14 cellular contexts compared by ENCODE assay signal in genomic region chrX:46589977-46590723, GRCh38. TPM values are rescaled to one million over a fixed set of nuclear protein-coding genes. Genes with fewer than 3 reads are reported as not detected.
DNase-seq lines count a peak whose midpoint lies in the region; ATAC-seq, FAIRE-seq and TF ChIP-seq lines count a peak whose summit lies in the region.
"Had no signal": no experiment of that assay in that cellular context is flagged by ENCODE, and none has a peak within 500 bp of the region (broad histone marks: within the 10 kb centered on the region; RNA-seq: fewer than 3 reads in every experiment).

No MANE protein-coding gene starts in this region.

- H3K9ac ChIP-seq in GM12878 (ENCODE audit: control insufficient read depth, insufficient read depth, low read length): no peak overlapping the region

- no peaks in the 10 kb centered on the region for H3K27me3 Mint-ChIP-seq in GM23338 (ENCODE audit: insufficient read depth, low read depth, poor library complexity)

- H3K36me3 ChIP-seq in GM23338 (ENCODE audit: insufficient read depth): no peaks in the 10 kb centered on the region
- no peaks in the 10 kb centered on the region; a peak in 1 of 4 replicates for H3K36me3 ChIP-seq in GM12878 (ENCODE audit: control insufficient read depth in 2 of 2, insufficient read depth in 2 of 2, low read length in 1 of 2)
- no peaks in the 10 kb centered on the region for H3K36me3 ChIP-seq in adrenal gland (replicated peaks in 1 of 2)
- H3K36me3 ChIP-seq in aorta (ENCODE audit: control insufficient read depth in 1 of 2, insufficient read depth in 2 of 2, low read length in 1 of 2): no peaks in the 10 kb centered on the region

- H3K9me3 Mint-ChIP-seq in GM23338: no peaks in the 10 kb centered on the region
- H3K9me3 Mint-ChIP-seq in stimulated activated effector memory CD8-positive, alpha-beta T cell treated with anti-CD3 and anti-CD28 coated beads, Interleukin-12 subunit alpha, Interleukin-12 subunit beta, amount 100 ng/mL, for 72 hours: no peaks in the 10 kb centered on the region
- H3K9me3 Mint-ChIP-seq: natural killer cell had no signal

- in situ Hi-C loops in GM12878 (cut with MboI): no loop called here

- H3K4me3 Mint-ChIP-seq in GM23338: no peak overlapping the region
- H3K4me3 Mint-ChIP-seq in stimulated activated effector memory CD8-positive, alpha-beta T cell treated with anti-CD3 and anti-CD28 coated beads, Interleukin-12 subunit alpha, Interleukin-12 subunit beta, amount 100 ng/mL, for 72 hours: no peak overlapping the region
- H3K4me3 Mint-ChIP-seq: H9, natural killer cell had no signal

- BruUV-seq in GM12878 (replicated peaks; lab: Mats Ljungman, UMichigan): no TSS peak

- H3K27ac ChIP-seq in GM23338 (ENCODE audit: low read depth): no peak overlapping the region
- H3K27ac ChIP-seq in GM12878 (ENCODE audit: control insufficient read depth, insufficient read depth): no peak overlapping the region
- no peak overlapping the region for H3K27ac ChIP-seq in adrenal gland
- no peak overlapping the region for H3K27ac ChIP-seq in aorta (ENCODE audit: low read depth in 1 of 2, low read length in 2 of 2)
- H3K27ac ChIP-seq: skin epidermis had no signal

- DNase-seq in AG09309 (ENCODE audit: low read depth) (peak; percentile 57), GM23338 (ENCODE audit: low spot score) (no peak), GM12878 (ENCODE audit: low read depth, low spot score) (no peak), iris pigment epithelial cell (ENCODE audit: low read depth) (peak; percentile 49), adrenal gland (no peak), NCI-H187 treated with DMSO at 0.1 percent for 48 hours (lab: John Stamatoyannopoulos, UW) (no peak), aorta (no peak)
- no peak for DNase-seq in stimulated activated effector memory CD8-positive, alpha-beta T cell treated with anti-CD3 and anti-CD28 coated beads, Interleukin-12 subunit alpha, Interleukin-12 subunit beta, amount 100 ng/mL, for 72 hours (ENCODE audit: low spot score in 2 of 2)
- DNase-seq: H9, natural killer cell, T-helper 9 cell had no signal

- intact Hi-C loops in GM12878 (cut with micrococcal nuclease; ENCODE audit: unreplicated experiment): no loop called here
- intact Hi-C loops in adrenal gland (cut with DNase I): no loop called here
- intact Hi-C loops in aorta (cut with DNase I): no loop called here

- H2AFZ ChIP-seq in GM23338 (no peak overlapping the region), GM12878 (ENCODE audit: control insufficient read depth, low read depth, low read length) (no peak overlapping the region)

- H3K4me3 ChIP-seq in AG09309 (ENCODE audit: control insufficient read depth, low read depth, low read length) (no peak overlapping the region), GM23338 (no peak overlapping the region), GM12878 (no peak overlapping the region), adrenal gland (no peak overlapping the region), aorta (ENCODE audit: low read length in 2 of 2) (no peak overlapping the region)
- H3K4me3 ChIP-seq: K562, skin epidermis had no signal

- TF ChIP-seq CTCF in AG09309 (IDR thresholded peaks at IDR 0.05; ENCODE audit: control insufficient read depth, insufficient read depth, low read depth, low read length, missing control alignments) (no peak), GM23338 (conservative IDR thresholded peaks at IDR 0.05; ENCODE audit: low read depth in 2 of 2) (no peak), GM12878 (IDR thresholded peaks at IDR 0.05 in 2 of 3, conservative IDR thresholded peaks at IDR 0.05 in 1 of 3; ENCODE audit: control insufficient read depth in 2 of 3, extremely low read depth in 1 of 3, insufficient read depth in 1 of 3, low read depth in 3 of 3, low read length in 3 of 3) (no peak), adrenal gland (IDR thresholded peaks at IDR 0.05) (no peak)

- no peak for TF ChIP-seq EP300 in GM12878 (IDR thresholded peaks at IDR 0.05; ENCODE audit: borderline replicate concordance in 1 of 2, control insufficient read depth in 1 of 2, low read depth in 2 of 2, low read length in 2 of 2)

- H3K36me3 Mint-ChIP-seq in GM23338 (ENCODE audit: low read depth): peaks cover 3% of the 10 kb centered on the region; the same call in 1 of the 3 replicates
- H3K36me3 Mint-ChIP-seq in stimulated activated effector memory CD8-positive, alpha-beta T cell treated with anti-CD3 and anti-CD28 coated beads, Interleukin-12 subunit alpha, Interleukin-12 subunit beta, amount 100 ng/mL, for 72 hours: peaks cover 4% of the 10 kb centered on the region
- H3K36me3 Mint-ChIP-seq: natural killer cell had no signal

- TF ChIP-seq RAD21 in GM12878 (IDR thresholded peaks at IDR 0.05; ENCODE audit: insufficient read depth, low read depth, low read length): no peak

- H3K79me2 ChIP-seq in GM23338 (replicated peaks; ENCODE audit: insufficient read depth) (peaks cover 62% of the 10 kb centered on the region), GM12878 (ENCODE audit: control insufficient read depth, insufficient read depth, low read length) (peaks cover 10% of the 10 kb centered on the region)

- peaks cover 27% of the 10 kb centered on the region for H3K4me1 ChIP-seq in GM23338 (ENCODE audit: insufficient read depth)
- peaks cover 21% of the 10 kb centered on the region for H3K4me1 ChIP-seq in GM12878 (ENCODE audit: control insufficient read depth, insufficient read depth, low read length)
- no peaks in the 10 kb centered on the region for H3K4me1 ChIP-seq in adrenal gland (replicated peaks in 1 of 2)
- no peaks in the 10 kb centered on the region for H3K4me1 ChIP-seq in aorta (ENCODE audit: control insufficient read depth in 1 of 2, insufficient read depth in 2 of 2, low read length in 2 of 2)

- H3K4me1 Mint-ChIP-seq in GM23338: peaks cover 45% of the 10 kb centered on the region
- H3K4me1 Mint-ChIP-seq in stimulated activated effector memory CD8-positive, alpha-beta T cell treated with anti-CD3 and anti-CD28 coated beads, Interleukin-12 subunit alpha, Interleukin-12 subunit beta, amount 100 ng/mL, for 72 hours: peaks cover 15% of the 10 kb centered on the region

- H4K20me1 ChIP-seq in GM23338 (replicated peaks; ENCODE audit: insufficient read depth): no peaks in the 10 kb centered on the region
- H4K20me1 ChIP-seq in GM12878 (ENCODE audit: control insufficient read depth, insufficient read depth): no peaks in the 10 kb centered on the region

- RAD21 ChIA-PET in GM12878 (lab: Charles Lee; ENCODE audit: unreplicated experiment): interaction anchor here (0.6 to 2.2 kb wide), 3 partner anchors 17 to 36 kb away, joined by 4 to 7 read pairs (median 5); no protein-coding TSS in a partner anchor

- no peaks in the 10 kb centered on the region for H3K27me3 ChIP-seq in GM23338 (ENCODE audit: insufficient read depth)
- no peaks in the 10 kb centered on the region for H3K27me3 ChIP-seq in GM12878 (replicated peaks in 1 of 2; ENCODE audit: control insufficient read depth in 2 of 2, insufficient read depth in 2 of 2, low read length in 1 of 2)
- peaks cover 3% of the 10 kb centered on the region for H3K27me3 ChIP-seq in adrenal gland
- peaks cover 0 to 3% of the 10 kb centered on the region in 2 donors for H3K27me3 ChIP-seq in aorta (ENCODE audit: control insufficient read depth in 1 of 2, insufficient read depth in 2 of 2, low read length in 1 of 2)

- POLR2A ChIA-PET in GM12878 (lab: Charles Lee): interaction anchor here (0.6 to 1.4 kb wide), 5 partner anchors 9 to 241 kb away, joined by 3 to 6 read pairs (median 3); no protein-coding TSS in a partner anchor

- no peak overlapping the region for H3K27ac Mint-ChIP-seq in GM23338
- no peak overlapping the region for H3K27ac Mint-ChIP-seq in stimulated activated effector memory CD8-positive, alpha-beta T cell treated with anti-CD3 and anti-CD28 coated beads, Interleukin-12 subunit alpha, Interleukin-12 subunit beta, amount 100 ng/mL, for 72 hours
- H3K27ac Mint-ChIP-seq: H9, natural killer cell had no signal

- CTCF ChIA-PET in GM12878 (lab: Yijun Ruan, JAX): interaction anchor here (0.6 to 1.6 kb wide), 11 partner anchors 10 to 1262 kb away, joined by 3 to 7 read pairs (median 3); no protein-coding TSS in a partner anchor

- no peaks in the 10 kb centered on the region for H3K9me2 ChIP-seq in GM23338 (ENCODE audit: insufficient read depth)

- TF ChIP-seq POLR2A in GM12878 (IDR thresholded peaks at IDR 0.05; ENCODE audit: low read depth, low read length) (no peak), adrenal gland (IDR thresholded peaks at IDR 0.05) (no peak)

- H3K9me3 ChIP-seq in GM12878 (replicated peaks; ENCODE audit: control insufficient read depth, insufficient read depth, low read length) (no peaks in the 10 kb centered on the region; the same call in 2 of the 3 replicates), adrenal gland (replicated peaks in 1 of 3) (no peaks in the 10 kb centered on the region), aorta (ENCODE audit: control insufficient read depth, low read length) (no peaks in the 10 kb centered on the region)

- 86% methylated on average over 7 of the region's 7 CpGs for WGBS in GM12878 (ENCODE audit: insufficient coverage, insufficient replicate concordance, low lambda C conversion rate, missing lambda C conversion rate)
- WGBS in adrenal gland, 4 donors: 72 to 80% (median 77%) methylated on average over 7 of the region's 7 CpGs
- 75 to 76% methylated on average over 7 of the region's 7 CpGs for WGBS in aorta, 2 donors

- SMC1A ChIA-PET in GM12878 (lab: Charles Lee; ENCODE audit: uncharacterized antibody, unreplicated experiment): interaction anchor here (0.6 to 3.7 kb wide), 7 partner anchors 9 to 236 kb away, joined by 3 to 17 read pairs (median 4); no protein-coding TSS in a partner anchor

- no peaks in the 10 kb centered on the region for H3F3A ChIP-seq in GM23338 (replicated peaks; ENCODE audit: low read depth)

- no peak for FAIRE-seq in GM12878 (lab: Jason Lieb, UNC)
- FAIRE-seq: endometrium, K562 had no signal

- H3K4me2 ChIP-seq in GM23338 (0 out of 2 replicates have a peak overlapping the region, but pooled peaks have one; percentile 26), GM12878 (ENCODE audit: control insufficient read depth, insufficient read depth) (no peak overlapping the region)

- no peak for ATAC-seq in GM23338
- 0 out of 3 replicates have a peak, but pooled peaks have one; percentile 14 for ATAC-seq in GM12878
- no peak for ATAC-seq in stimulated activated effector memory CD8-positive, alpha-beta T cell treated with anti-CD3 and anti-CD28 coated beads, Interleukin-12 subunit alpha, Interleukin-12 subunit beta, amount 100 ng/mL, for 72 hours
- no peak for ATAC-seq in aorta (ENCODE audit: low FRiP score)
- ATAC-seq: K562, natural killer cell had no signal

RNA-seq across cellular contexts. Expression of gene CHST7, which starts 16.6 kb away (rescaled TPM):
- total RNA-seq in GM23338 (2014; rRNA removed; shearing (Covaris generic)): 23.9 and 27.2 TPM in 2 replicates
- 7.6 and 8.7 TPM in 2 replicates for polyA plus RNA-seq in GM23338 (2016; fragmentation: Nextera tagmentation; extraction: Ambion mirVana)
- total RNA-seq in GM12878 (2013; cell fraction: nucleolus; rRNA removed): 19.0 and 21.7 TPM in 2 replicates
- 10.7 and 11.0 TPM in 2 replicates for total RNA-seq in GM12878 (2014; rRNA removed)
- total RNA-seq in GM12878 (2014; rRNA removed; fragmentation: Illumina TruSeq; extraction: Trizol): 1.8 and 2.0 TPM in 2 replicates
- 8.9 and 9.3 TPM in 2 replicates for total RNA-seq in GM12878 (2021)
- polyA plus RNA-seq in GM12878 (2011; ENCODE audit: low read depth): 1.9 TPM
- polyA plus RNA-seq in GM12878 (2011; rRNA removed): 3.7 and 4.5 TPM in 2 replicates
- 4.4 and 9.0 TPM in 2 replicates for polyA plus RNA-seq in GM12878 (2011; cell fraction: cytosol; rRNA removed)
- polyA plus RNA-seq in GM12878 (2011; cell fraction: nucleus; rRNA removed): 4.8 and 7.7 TPM in 2 replicates
- 6.1 and 7.9 TPM in 2 replicates for polyA plus RNA-seq in GM12878 (2012)
- polyA plus RNA-seq in GM12878 (2014; fragmentation: Illumina TruSeq; extraction: Trizol): 0.89 and 1.3 TPM in 2 replicates
- 1 to 10 TPM in 1 of 2 experiments, under 1 TPM in 1; 0.58 to 1.7 TPM for polyA plus RNA-seq in GM12878 (2014; fragmentation: Nextera tagmentation; extraction: Ambion mirVana)
- 6.3 and 9.3 TPM in 2 replicates for polyA plus RNA-seq in GM12878 (2014; rRNA removed)
- 1 to 10 TPM; 7.4 to 8.9 TPM for polyA plus RNA-seq in GM12878 (2016; fragmentation: Nextera tagmentation; extraction: Ambion mirVana)
- polyA minus RNA-seq in GM12878 (2011; rRNA and poly(A)+ RNA removed): 3.3 and 3.4 TPM in 2 replicates
- polyA minus RNA-seq in GM12878 (2011; cell fraction: cytosol; rRNA and poly(A)+ RNA removed): 4.3 and 5.1 TPM in 2 replicates
- 8.1 and 15.2 TPM in 2 replicates for polyA minus RNA-seq in GM12878 (2011; cell fraction: nucleus; rRNA and poly(A)+ RNA removed)
- total RNA-seq in adrenal gland: 10 to 100 TPM in 4 of 8 donors, 1 to 10 TPM in 4; 4.1 to 24.1 (median 10.2) TPM
- polyA plus RNA-seq in adrenal gland: 1 to 10 TPM; 1.8 to 2.8 (median 2.2) TPM
- total RNA-seq in aorta: 1 to 10 TPM; 5.2 to 8.5 TPM
- 1 to 10 TPM; 1.0 to 9.4 TPM for polyA plus RNA-seq in aorta

RNA-seq across cellular contexts. Expression of gene ZNF674, which starts 44.9 kb away (rescaled TPM):
- 5.5 and 5.8 TPM in 2 replicates for total RNA-seq in GM23338 (2014; rRNA removed; shearing (Covaris generic))
- 2.6 and 3.0 TPM in 2 replicates for polyA plus RNA-seq in GM23338 (2016; fragmentation: Nextera tagmentation; extraction: Ambion mirVana)
- total RNA-seq in GM12878 (2013; cell fraction: nucleolus; rRNA removed): 10.0 and 12.3 TPM in 2 replicates
- total RNA-seq in GM12878 (2014; rRNA removed): 1.8 and 2.1 TPM in 2 replicates
- total RNA-seq in GM12878 (2014; rRNA removed; fragmentation: Illumina TruSeq; extraction: Trizol): 2.7 and 3.7 TPM in 2 replicates
- 2.7 and 3.3 TPM in 2 replicates for total RNA-seq in GM12878 (2021)
- 1.2 TPM for polyA plus RNA-seq in GM12878 (2011; ENCODE audit: low read depth)
- 2.8 and 3.0 TPM in 2 replicates for polyA plus RNA-seq in GM12878 (2011; rRNA removed)
- 1.8 and 2.1 TPM in 2 replicates for polyA plus RNA-seq in GM12878 (2011; cell fraction: cytosol; rRNA removed)
- 1.5 and 1.8 TPM in 2 replicates for polyA plus RNA-seq in GM12878 (2011; cell fraction: nucleus; rRNA removed)
- polyA plus RNA-seq in GM12878 (2012): 1.3 and 1.7 TPM in 2 replicates
- 1.8 and 2.1 TPM in 2 replicates for polyA plus RNA-seq in GM12878 (2014; fragmentation: Illumina TruSeq; extraction: Trizol)
- polyA plus RNA-seq in GM12878 (2014; fragmentation: Nextera tagmentation; extraction: Ambion mirVana): 1 to 10 TPM; 1.0 to 1.2 TPM
- polyA plus RNA-seq in GM12878 (2014; rRNA removed): 1.2 and 1.8 TPM in 2 replicates
- 1 to 10 TPM; 1.1 to 1.5 TPM for polyA plus RNA-seq in GM12878 (2016; fragmentation: Nextera tagmentation; extraction: Ambion mirVana)
- 3.1 and 3.7 TPM in 2 replicates for polyA minus RNA-seq in GM12878 (2011; rRNA and poly(A)+ RNA removed)
- polyA minus RNA-seq in GM12878 (2011; cell fraction: cytosol; rRNA and poly(A)+ RNA removed): 1.8 TPM in 1 of 2 replicates, not detected in the other
- polyA minus RNA-seq in GM12878 (2011; cell fraction: nucleus; rRNA and poly(A)+ RNA removed): 1.7 and 4.5 TPM in 2 replicates
- 10 to 100 TPM in 1 of 8 donors, 1 to 10 TPM in 7; 2.1 to 16.3 (median 4.6) TPM for total RNA-seq in adrenal gland
- 1 to 10 TPM in 2 of 3 donors, under 1 TPM in 1; 0.71 to 3.6 (median 1.9) TPM for polyA plus RNA-seq in adrenal gland
- 1 to 10 TPM; 5.1 to 7.9 TPM for total RNA-seq in aorta
- polyA plus RNA-seq in aorta: 1 to 10 TPM; 1.5 to 2.4 TPM

Comparison
In these comparisons a context has a peak if more than half of its experiments do, and no peak if none do; other contexts are left out.
1. DNase-seq: peak in AG09309 (single experiment) and iris pigment epithelial cell (single experiment); none in GM23338 (single experiment), GM12878 (single experiment), stimulated activated effector memory CD8-positive, alpha-beta T cell treated with anti-CD3 and anti-CD28 coated beads, Interleukin-12 subunit alpha, Interleukin-12 subunit beta, amount 100 ng/mL, for 72 hours (0 of 2), adrenal gland (0 of 7), NCI-H187 treated with DMSO at 0.1 percent for 48 hours (single experiment) and aorta (0 of 2).